Comparison of ENCODE assay signal across 28 cellular contexts in the genomic region with DNA sequence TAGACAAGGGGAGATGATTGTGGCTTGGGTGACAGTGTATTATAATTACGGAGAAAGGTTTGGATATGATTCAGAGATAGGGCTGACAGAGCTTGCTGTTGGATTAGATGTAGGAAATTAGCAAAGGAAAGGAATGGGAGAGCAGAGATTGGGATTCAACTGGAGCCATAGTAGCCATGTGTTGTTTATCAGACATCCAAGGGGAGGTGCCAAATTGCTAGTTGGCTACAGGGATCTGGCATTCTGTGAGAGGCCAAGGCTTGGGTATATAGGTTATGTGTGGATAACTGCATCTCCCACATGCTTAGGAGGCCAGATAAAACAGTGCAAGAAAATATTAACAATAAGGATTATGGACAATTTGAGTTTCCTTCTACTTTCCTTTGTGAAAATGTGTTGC. TPM values are rescaled to one million over a fixed set of nuclear protein-coding genes. Genes with fewer than 3 reads are reported as not detected.
DNase-seq lines count a peak whose midpoint lies in the region; ATAC-seq and TF ChIP-seq lines count a peak whose summit lies in the region.
"Had no signal": no experiment of that assay in that cellular context is flagged by ENCODE, and none has a peak within 500 bp of the region (broad histone marks: within the 10 kb centered on the region; RNA-seq: fewer than 3 reads in every experiment).

No MANE protein-coding gene starts in this region.

- peaks cover 20% of the 10 kb centered on the region for H3K36me3 ChIP-seq in CD8-positive, alpha-beta T cell (ENCODE audit: insufficient read depth, low read length)
- H3K36me3 ChIP-seq in mesendoderm (ENCODE audit: control insufficient read depth, insufficient read depth, low read length): no peaks in the 10 kb centered on the region

- no peak for ATAC-seq in CD8-positive, alpha-beta T cell
- no peak for ATAC-seq in activated naive CD8-positive, alpha-beta T cell treated with anti-CD3 and anti-CD28 coated beads, Interleukin-2, amount 10 ng/mL, durations not matched to agents 7 days and 5 days (ENCODE audit: low read depth)
- no peak for ATAC-seq in HG02798 (IDR thresholded peaks at IDR 0.05; ENCODE audit: poor library complexity, unreplicated experiment)
- ATAC-seq: A549, mucosa of descending colon, pancreas had no signal

- no peak overlapping the region for H3K23ac ChIP-seq in mesendoderm (ENCODE audit: low read length)

- H3K79me2 ChIP-seq in mesendoderm (ENCODE audit: control insufficient read depth, insufficient read depth, low read length): no peaks in the 10 kb centered on the region

- H3K27ac ChIP-seq in CD8-positive, alpha-beta T cell (ENCODE audit: low read depth, low read length): no peak overlapping the region
- H3K27ac ChIP-seq in mesendoderm (ENCODE audit: low read depth, low read length): no peak overlapping the region
- H3K27ac ChIP-seq: A549, ascending aorta, pancreas had no signal

- H3K36me3 Mint-ChIP-seq in activated CD4-positive, alpha-beta memory T cell treated with anti-CD3 and anti-CD28 coated beads for 36 hours: peaks cover 63% of the 10 kb centered on the region
- H3K36me3 Mint-ChIP-seq in activated CD4-positive, alpha-beta memory T cell treated with anti-CD3 and anti-CD28 coated beads, Interleukin-2, amount 10 ng/mL, durations not matched to agents 7 days and 5 days (ENCODE audit: low read depth): peaks cover 87% of the 10 kb centered on the region
- H3K36me3 Mint-ChIP-seq in CD8-positive, alpha-beta T cell: peaks cover 85% of the 10 kb centered on the region
- peaks cover 62% of the 10 kb centered on the region for H3K36me3 Mint-ChIP-seq in activated naive CD8-positive, alpha-beta T cell treated with anti-CD3 and anti-CD28 coated beads, Interleukin-2, amount 10 ng/mL, durations not matched to agents 7 days and 5 days

- H2BK5ac ChIP-seq in mesendoderm (ENCODE audit: low read length): no peak overlapping the region

- H3K27ac Mint-ChIP-seq in activated CD4-positive, alpha-beta memory T cell treated with anti-CD3 and anti-CD28 coated beads for 36 hours: peak overlapping the region; percentile 0
- no peak overlapping the region for H3K27ac Mint-ChIP-seq in activated CD4-positive, alpha-beta memory T cell treated with anti-CD3 and anti-CD28 coated beads, Interleukin-2, amount 10 ng/mL, durations not matched to agents 7 days and 5 days
- H3K27ac Mint-ChIP-seq in CD8-positive, alpha-beta T cell: peak overlapping the region; percentile 37
- H3K27ac Mint-ChIP-seq in activated naive CD8-positive, alpha-beta T cell treated with anti-CD3 and anti-CD28 coated beads, Interleukin-2, amount 10 ng/mL, durations not matched to agents 7 days and 5 days: peak overlapping the region; percentile 3

- no peak overlapping the region for H4K5ac ChIP-seq in mesendoderm (ENCODE audit: low read length)

- H3K4me1 ChIP-seq in CD8-positive, alpha-beta T cell (ENCODE audit: insufficient read depth, low read length): no peaks in the 10 kb centered on the region
- no peaks in the 10 kb centered on the region for H3K4me1 ChIP-seq in mesendoderm (ENCODE audit: control insufficient read depth, low read depth, low read length)
- H3K4me1 ChIP-seq: A549, ascending aorta, pancreas had no signal

- H3K56ac ChIP-seq in mesendoderm (ENCODE audit: low read length): no peak overlapping the region

- intact Hi-C loops in activated CD4-positive, alpha-beta memory T cell treated with anti-CD3 and anti-CD28 coated beads for 36 hours (cut with micrococcal nuclease): no loop called here
- intact Hi-C loops in CD8-positive, alpha-beta T cell (cut with DNase I, micrococcal nuclease): no loop called here

- TF ChIP-seq CTCF in CD8-positive, alpha-beta T cell (IDR thresholded peaks at IDR 0.05): no peak

- no CpG with 5 or more reads among the region's 1 CpG for WGBS in mesendoderm (ENCODE audit: extremely low coverage, insufficient coverage, low lambda C conversion rate)

- H2AK5ac ChIP-seq in mesendoderm (ENCODE audit: low read length): no peak overlapping the region

- no peak overlapping the region for H3K4me3 Mint-ChIP-seq in activated CD4-positive, alpha-beta memory T cell treated with anti-CD3 and anti-CD28 coated beads for 36 hours
- H3K4me3 Mint-ChIP-seq in activated CD4-positive, alpha-beta memory T cell treated with anti-CD3 and anti-CD28 coated beads, Interleukin-2, amount 10 ng/mL, durations not matched to agents 7 days and 5 days: no peak overlapping the region
- H3K4me3 Mint-ChIP-seq in CD8-positive, alpha-beta T cell: no peak overlapping the region
- no peak overlapping the region for H3K4me3 Mint-ChIP-seq in activated naive CD8-positive, alpha-beta T cell treated with anti-CD3 and anti-CD28 coated beads, Interleukin-2, amount 10 ng/mL, durations not matched to agents 7 days and 5 days
- H3K4me3 Mint-ChIP-seq: activated T-helper 1 cell treated with anti-CD3 and anti-CD28 coated beads, Interleukin-12 subunit alpha, Interleukin-12 subunit beta, Interleukin-2, Interleukin-4 antibody, amounts not matched to agents 30 ng/mL and 10 ng/mL and 1 ng/mL, durations not matched to agents 14 hours and 24 hours and 36 hours had no signal

- H3K9ac ChIP-seq in mesendoderm (ENCODE audit: low read length): no peak overlapping the region

- H4K8ac ChIP-seq in mesendoderm (ENCODE audit: low read depth, low read length): no peak overlapping the region

- peaks cover 8% of the 10 kb centered on the region for H3K9me3 Mint-ChIP-seq in activated CD4-positive, alpha-beta memory T cell treated with anti-CD3 and anti-CD28 coated beads for 36 hours
- no peaks in the 10 kb centered on the region for H3K9me3 Mint-ChIP-seq in activated CD4-positive, alpha-beta memory T cell treated with anti-CD3 and anti-CD28 coated beads, Interleukin-2, amount 10 ng/mL, durations not matched to agents 7 days and 5 days
- peaks cover 9% of the 10 kb centered on the region for H3K9me3 Mint-ChIP-seq in CD8-positive, alpha-beta T cell
- H3K9me3 Mint-ChIP-seq in activated naive CD8-positive, alpha-beta T cell treated with anti-CD3 and anti-CD28 coated beads, Interleukin-2, amount 10 ng/mL, durations not matched to agents 7 days and 5 days: no peaks in the 10 kb centered on the region
- H3K9me3 Mint-ChIP-seq: activated T-helper 1 cell treated with anti-CD3 and anti-CD28 coated beads, Interleukin-12 subunit alpha, Interleukin-12 subunit beta, Interleukin-2, Interleukin-4 antibody, amounts not matched to agents 30 ng/mL and 10 ng/mL and 1 ng/mL, durations not matched to agents 14 hours and 24 hours and 36 hours had no signal

- POLR2A ChIA-PET in activated CD4-positive, alpha-beta memory T cell treated with anti-CD3 and anti-CD28 coated beads for 36 hours (lab: Charles Lee): no interaction called here
- POLR2A ChIA-PET in activated CD4-positive, alpha-beta memory T cell treated with anti-CD3 and anti-CD28 coated beads, Interleukin-2, amount 10 ng/mL, durations not matched to agents 7 days and 5 days (lab: Charles Lee): interaction anchor here (1.2 to 4.7 kb wide), 2 partner anchors 17 to 35 kb away, joined by 3 to 40 read pairs; partner anchors contain the start of gene CSGALNACT2
- POLR2A ChIA-PET in CD8-positive, alpha-beta T cell (lab: Charles Lee): interaction anchor here (1.6 kb wide), 1 partner anchor 34 kb away, joined by 4 read pairs; no protein-coding TSS in a partner anchor
- POLR2A ChIA-PET in activated naive CD8-positive, alpha-beta T cell treated with anti-CD3 and anti-CD28 coated beads, Interleukin-2, amount 10 ng/mL, durations not matched to agents 7 days and 5 days (lab: Charles Lee): no interaction called here

- H2BK15ac ChIP-seq in mesendoderm (replicated peaks; ENCODE audit: low read depth): no peak overlapping the region

- CTCF ChIA-PET in activated CD4-positive, alpha-beta memory T cell treated with anti-CD3 and anti-CD28 coated beads for 36 hours (lab: Charles Lee): interaction anchor here (0.6 to 3.0 kb wide), 4 partner anchors 13 to 287 kb away, joined by 3 to 12 read pairs (median 4); no protein-coding TSS in a partner anchor
- CTCF ChIA-PET in activated CD4-positive, alpha-beta memory T cell treated with anti-CD3 and anti-CD28 coated beads, Interleukin-2, amount 10 ng/mL, durations not matched to agents 7 days and 5 days (lab: Charles Lee): interaction anchor here (1.4 to 2.5 kb wide), 3 partner anchors 19 to 34 kb away, joined by 4 to 11 read pairs (median 5); no protein-coding TSS in a partner anchor
- CTCF ChIA-PET in CD8-positive, alpha-beta T cell (lab: Charles Lee): interaction anchor here (1.5 kb wide), 1 partner anchor 10 kb away, joined by 5 read pairs; no protein-coding TSS in a partner anchor

- DNase-seq in activated CD4-positive, alpha-beta memory T cell treated with anti-CD3 and anti-CD28 coated beads for 36 hours: no peak
- DNase-seq in activated CD4-positive, alpha-beta memory T cell treated with anti-CD3 and anti-CD28 coated beads, Interleukin-2, amount 10 ng/mL, durations not matched to agents 7 days and 5 days: no peak
- DNase-seq in CD8-positive, alpha-beta T cell: no peak
- no peak for DNase-seq in activated naive CD8-positive, alpha-beta T cell treated with anti-CD3 and anti-CD28 coated beads, Interleukin-2, amount 10 ng/mL, durations not matched to agents 7 days and 5 days
- peak; percentile 59 for DNase-seq in mesendoderm
- DNase-seq in hepatic stellate cell (ENCODE audit: low spot score): no peak
- no peak for DNase-seq in NCI-H2029 treated with DMSO at 0.1 percent for 48 hours (lab: John Stamatoyannopoulos, UW)
- DNase-seq: activated CD4-positive, alpha-beta T cell treated with anti-CD3 and anti-CD28 coated beads for 1 hour; activated naive CD4-positive, alpha-beta T cell treated with anti-CD3 and anti-CD28 coated beads, Interleukin-2, amount 50 U/mL, for 16 hours; AML-193; COR-L47; GDM1; glutamatergic neuron; H7; Kasumi-1; kidney; mucosa of descending colon; NCI-H1694; NCI-H2171 treated with DMSO at 0.1 percent for 48 hours; NCI-H524 treated with DMSO at 0.1 percent for 48 hours; pancreas; SHP77 treated with DMSO at 0.1 percent for 48 hours; spleen; trophoblast cell had no signal

- H3K27me3 Mint-ChIP-seq in activated CD4-positive, alpha-beta memory T cell treated with anti-CD3 and anti-CD28 coated beads for 36 hours: no peaks in the 10 kb centered on the region
- H3K27me3 Mint-ChIP-seq in activated CD4-positive, alpha-beta memory T cell treated with anti-CD3 and anti-CD28 coated beads, Interleukin-2, amount 10 ng/mL, durations not matched to agents 7 days and 5 days: no peaks in the 10 kb centered on the region
- H3K27me3 Mint-ChIP-seq in CD8-positive, alpha-beta T cell (ENCODE audit: low read depth): no peaks in the 10 kb centered on the region
- H3K27me3 Mint-ChIP-seq in activated naive CD8-positive, alpha-beta T cell treated with anti-CD3 and anti-CD28 coated beads, Interleukin-2, amount 10 ng/mL, durations not matched to agents 7 days and 5 days: no peaks in the 10 kb centered on the region

- H3K27me3 ChIP-seq in CD8-positive, alpha-beta T cell (ENCODE audit: insufficient read depth, low read length): no peaks in the 10 kb centered on the region
- H3K27me3 ChIP-seq in mesendoderm (ENCODE audit: insufficient read depth, low read length, poor library complexity): no peaks in the 10 kb centered on the region
- H3K27me3 ChIP-seq: ascending aorta, pancreas, spleen had no signal

- no peak overlapping the region for H3K4me2 ChIP-seq in mesendoderm (ENCODE audit: low read length)
- H3K4me2 ChIP-seq: A549 had no signal

- no peak overlapping the region for H3K4me3 ChIP-seq in CD8-positive, alpha-beta T cell (ENCODE audit: low read depth, low read length)
- no peak overlapping the region for H3K4me3 ChIP-seq in mesendoderm (ENCODE audit: low read length)
- H3K4me3 ChIP-seq: A549, ascending aorta, mucosa of descending colon, pancreas, spleen had no signal

- H3K79me1 ChIP-seq in mesendoderm (ENCODE audit: low read length): no peaks in the 10 kb centered on the region

- no peaks in the 10 kb centered on the region for H3K9me3 ChIP-seq in CD8-positive, alpha-beta T cell (ENCODE audit: low read length)
- H3K9me3 ChIP-seq: A549, ascending aorta, mucosa of descending colon, pancreas had no signal

- H3K4me1 Mint-ChIP-seq in activated CD4-positive, alpha-beta memory T cell treated with anti-CD3 and anti-CD28 coated beads for 36 hours (ENCODE audit: low read depth): peaks cover 17% of the 10 kb centered on the region
- H3K4me1 Mint-ChIP-seq in activated CD4-positive, alpha-beta memory T cell treated with anti-CD3 and anti-CD28 coated beads, Interleukin-2, amount 10 ng/mL, durations not matched to agents 7 days and 5 days: peaks cover 30% of the 10 kb centered on the region
- peaks cover 15% of the 10 kb centered on the region for H3K4me1 Mint-ChIP-seq in CD8-positive, alpha-beta T cell (ENCODE audit: low read depth)
- H3K4me1 Mint-ChIP-seq in activated naive CD8-positive, alpha-beta T cell treated with anti-CD3 and anti-CD28 coated beads, Interleukin-2, amount 10 ng/mL, durations not matched to agents 7 days and 5 days: peaks cover 12% of the 10 kb centered on the region

- no peak overlapping the region for H3K4ac ChIP-seq in mesendoderm (ENCODE audit: low read depth, low read length)

- no peak overlapping the region for H3K18ac ChIP-seq in mesendoderm (ENCODE audit: low read length)

- no peak overlapping the region for H2BK120ac ChIP-seq in mesendoderm (ENCODE audit: low read depth, low read length)

RNA-seq across cellular contexts. Expression of gene CSGALNACT2, which starts 34.9 kb away (rescaled TPM):
- 10 to 100 TPM; 30.2 to 32.3 TPM for total RNA-seq in activated CD4-positive, alpha-beta memory T cell treated with anti-CD3 and anti-CD28 coated beads for 36 hours
- total RNA-seq in activated CD4-positive, alpha-beta memory T cell treated with anti-CD3 and anti-CD28 coated beads, Interleukin-2, amount 10 ng/mL, durations not matched to agents 7 days and 5 days: 10 to 100 TPM; 64.8 to 66.2 TPM
- 10 to 100 TPM; 66.7 to 66.9 TPM for total RNA-seq in CD8-positive, alpha-beta T cell
- 10 to 100 TPM; 37.2 to 39.5 TPM for total RNA-seq in activated naive CD8-positive, alpha-beta T cell treated with anti-CD3 and anti-CD28 coated beads, Interleukin-2, amount 10 ng/mL, durations not matched to agents 7 days and 5 days
- polyA plus RNA-seq in mesendoderm (2013, experiment 1 of 2): 6.1 TPM
- polyA plus RNA-seq in mesendoderm (2013, experiment 2 of 2): 5.9 TPM

Comparison
In these comparisons a context has a peak if more than half of its experiments do, and no peak if none do; other contexts are left out.
1. POLR2A ChIA-PET loops: an anchor here in activated CD4-positive, alpha-beta memory T cell treated with anti-CD3 and anti-CD28 coated beads, Interleukin-2, amount 10 ng/mL, durations not matched to agents 7 days and 5 days (1.2 to 4.7 kb wide) and CD8-positive, alpha-beta T cell (1.6 kb wide); none called in activated CD4-positive, alpha-beta memory T cell treated with anti-CD3 and anti-CD28 coated beads for 36 hours and activated naive CD8-positive, alpha-beta T cell treated with anti-CD3 and anti-CD28 coated beads, Interleukin-2, amount 10 ng/mL, durations not matched to agents 7 days and 5 days.